8 cellular contexts compared by ENCODE assay signal in genomic region chr3:71681224-71681668, GRCh38. TPM values are rescaled to one million over a fixed set of nuclear protein-coding genes. Genes with fewer than 3 reads are reported as not detected.
DNase-seq lines count a peak whose midpoint lies in the region; ATAC-seq, FAIRE-seq and TF ChIP-seq lines count a peak whose summit lies in the region.

No MANE protein-coding gene starts in this region.

- H3K9me2 ChIP-seq in GM23338 (ENCODE audit: insufficient read depth) = no peaks in the 10 kb centered on the region

- H3K36me3 Mint-ChIP-seq in GM23338 (ENCODE audit: low read depth) = peaks cover 1% of the 10 kb centered on the region; the same call in 2 of the 3 replicates

- no peaks in the 10 kb centered on the region for H4K20me1 ChIP-seq in GM23338 (replicated peaks; ENCODE audit: insufficient read depth)
- H4K20me1 ChIP-seq in keratinocyte (ENCODE audit: control insufficient read depth, extremely low read depth, insufficient read depth, low read length) = no peaks in the 10 kb centered on the region

- no peak overlapping the region for H3K4me3 Mint-ChIP-seq in GM23338

- no peaks in the 10 kb centered on the region for H3K4me1 ChIP-seq in BE2C
- H3K4me1 ChIP-seq in GM23338 (ENCODE audit: insufficient read depth) = peaks cover 29% of the 10 kb centered on the region
- peaks cover 0 to 27% (median 3%) of the 10 kb centered on the region in 4 donors for H3K4me1 ChIP-seq in Peyer's patch
- H3K4me1 ChIP-seq in breast epithelium = peaks cover 0 to 3% of the 10 kb centered on the region in 2 donors
- peaks cover 35% of the 10 kb centered on the region for H3K4me1 ChIP-seq in keratinocyte (ENCODE audit: control insufficient read depth, extremely low read depth, insufficient read depth, low read length)

- H3K27ac Mint-ChIP-seq in GM23338 = no peak overlapping the region

- intact Hi-C loops in breast epithelium (cut with DNase I; ENCODE audit: low total_unique reads) = no loop called here

- DNase-seq in BE2C = peak; percentile 29
- peak; percentile 82 for DNase-seq in GM23338 (ENCODE audit: low spot score)
- DNase-seq in Peyer's patch = peak in 2 of 3 donors; percentile 62 to 63
- peak; percentile 62 to 70 for DNase-seq in breast epithelium (ENCODE audit: low spot score in 2 of 2)
- no peak for DNase-seq in keratinocyte (ENCODE audit: low read depth, low spot score)
- peak; percentile 23 for DNase-seq in stimulated activated CD4-positive, alpha-beta T cell treated with anti-CD3 and anti-CD28 coated beads, Interleukin-12 subunit alpha, Interleukin-12 subunit beta, amount 100 ng/mL, for 4 hours
- DNase-seq in SW480 (ENCODE audit: low spot score) = no peak

- H2AFZ ChIP-seq in GM23338 = no peak overlapping the region
- H2AFZ ChIP-seq in keratinocyte (ENCODE audit: control insufficient read depth, low read length) = peak overlapping the region; percentile 74

- no peaks in the 10 kb centered on the region for H3K9me3 Mint-ChIP-seq in GM23338

- H3K9me3 ChIP-seq in BE2C = no peaks in the 10 kb centered on the region
- H3K9me3 ChIP-seq in Peyer's patch = no peaks in the 10 kb centered on the region
- no peaks in the 10 kb centered on the region for H3K9me3 ChIP-seq in breast epithelium
- H3K9me3 ChIP-seq in keratinocyte (ENCODE audit: control insufficient read depth, low read depth, low read length) = no peaks in the 10 kb centered on the region

- H3K4me2 ChIP-seq in GM23338 (no peak overlapping the region), keratinocyte (ENCODE audit: control insufficient read depth, extremely low read depth, insufficient read depth, low read depth, low read length) (peak overlapping the region; percentile 47)

- no peak overlapping the region for H3K27ac ChIP-seq in GM23338 (ENCODE audit: low read depth)
- peak overlapping the region in 1 of 4 donors; percentile 44 for H3K27ac ChIP-seq in Peyer's patch
- peak overlapping the region; percentile 48 to 71 for H3K27ac ChIP-seq in breast epithelium
- peak overlapping the region; percentile 23 for H3K27ac ChIP-seq in keratinocyte (ENCODE audit: control insufficient read depth, insufficient read depth, low read length)

- dilution Hi-C loops in keratinocyte (cut with MboI; ENCODE audit: extremely low pct_ligation_motif_present, low sequenced_read_pairs) = no loop called here

- no peak overlapping the region for H3K9ac ChIP-seq in keratinocyte (ENCODE audit: control insufficient read depth, extremely low read depth, insufficient read depth, low read length)

- H3K27me3 ChIP-seq in BE2C = no peaks in the 10 kb centered on the region
- no peaks in the 10 kb centered on the region for H3K27me3 ChIP-seq in GM23338 (ENCODE audit: insufficient read depth)
- H3K27me3 ChIP-seq in Peyer's patch = no peaks in the 10 kb centered on the region
- no peaks in the 10 kb centered on the region for H3K27me3 ChIP-seq in breast epithelium
- H3K27me3 ChIP-seq in keratinocyte (ENCODE audit: control insufficient read depth, extremely low read depth, insufficient read depth, low read length) = no peaks in the 10 kb centered on the region

- H3K4me3 ChIP-seq in BE2C (ENCODE audit: low read depth, low read length) (no peak overlapping the region), GM23338 (no peak overlapping the region), Peyer's patch (no peak overlapping the region), breast epithelium (peak overlapping the region in 1 of 3 donors; percentile 1), keratinocyte (ENCODE audit: control insufficient read depth in 2 of 3, extremely low read depth in 1 of 3, insufficient read depth in 2 of 3, low read depth in 1 of 3, low read length in 3 of 3) (peak overlapping the region in 2 of 3 experiments; percentile 1 to 25)

- FAIRE-seq in keratinocyte (lab: Jason Lieb, UNC) = peak; percentile 73

- no peaks in the 10 kb centered on the region for H3F3A ChIP-seq in GM23338 (replicated peaks; ENCODE audit: low read depth)

- peak; percentile 57 for TF ChIP-seq CTCF in BE2C (IDR thresholded peaks at IDR 0.05; ENCODE audit: low read depth, low read length)
- TF ChIP-seq CTCF in GM23338 (conservative IDR thresholded peaks at IDR 0.05; ENCODE audit: low read depth in 2 of 2) = peak; percentile 90 to 97
- TF ChIP-seq CTCF in Peyer's patch (IDR thresholded peaks at IDR 0.05) = peak in 5 of 6 experiments; percentile 24 to 65 (median 61)
- TF ChIP-seq CTCF in breast epithelium (IDR thresholded peaks at IDR 0.05) = peak; percentile 7 to 68 (median 64)
- TF ChIP-seq CTCF in keratinocyte (optimal IDR thresholded peaks at IDR 0.05 in 1 of 3, IDR thresholded peaks at IDR 0.05 in 1 of 3, conservative IDR thresholded peaks at IDR 0.05 in 1 of 3; ENCODE audit: extremely low read depth in 1 of 3, insufficient read depth in 2 of 3, low read length in 3 of 3) = peak; percentile 77 to 81 (median 79)

- peaks cover 2% of the 10 kb centered on the region for H3K9me1 ChIP-seq in keratinocyte (ENCODE audit: control insufficient read depth, extremely low read depth, insufficient read depth, low read length)

- ATAC-seq in GM23338 (peak; percentile 88), HG03095 (IDR thresholded peaks at IDR 0.05; ENCODE audit: unreplicated experiment) (no peak)

- no peaks in the 10 kb centered on the region for H3K27me3 Mint-ChIP-seq in GM23338 (ENCODE audit: insufficient read depth, low read depth, poor library complexity)

- H3K79me2 ChIP-seq in GM23338 (replicated peaks; ENCODE audit: insufficient read depth) = no peaks in the 10 kb centered on the region
- no peaks in the 10 kb centered on the region for H3K79me2 ChIP-seq in keratinocyte (ENCODE audit: control insufficient read depth, insufficient read depth, low read length)

- H3K4me1 Mint-ChIP-seq in GM23338 = peaks cover 41% of the 10 kb centered on the region

- TF ChIP-seq POLR2A in Peyer's patch (IDR thresholded peaks at IDR 0.05) (no peak), breast epithelium (IDR thresholded peaks at IDR 0.05) (no peak)

- no peaks in the 10 kb centered on the region for H3K36me3 ChIP-seq in BE2C
- H3K36me3 ChIP-seq in GM23338 (ENCODE audit: insufficient read depth) = no peaks in the 10 kb centered on the region
- no peaks in the 10 kb centered on the region for H3K36me3 ChIP-seq in Peyer's patch
- H3K36me3 ChIP-seq in breast epithelium = no peaks in the 10 kb centered on the region
- no peaks in the 10 kb centered on the region for H3K36me3 ChIP-seq in keratinocyte (ENCODE audit: control insufficient read depth in 2 of 2, extremely low read depth in 1 of 2, insufficient read depth in 2 of 2, low read length in 2 of 2)

TF ChIP-seq in GM23338, 12 proteins besides CTCF, POLR2A, EP300 and RAD21 (continues in another document):
- TF ChIP-seq REST (IDR thresholded peaks at IDR 0.05; ENCODE audit: unreplicated experiment) (no peak), EZH2phosphoT487 (IDR thresholded peaks at IDR 0.05; ENCODE audit: unreplicated experiment) (no peak), EZH2 (IDR thresholded peaks at IDR 0.05; ENCODE audit: low read depth, unreplicated experiment) (no peak)

RNA-seq across cellular contexts. Expression of gene EIF4E3, which starts 44.0 kb away (rescaled TPM):
- polyA plus RNA-seq in BE2C (2012; ENCODE audit: insufficient read depth, insufficient read length, low read depth) = 0.88 TPM
- total RNA-seq in GM23338 (2014; rRNA removed; shearing (Covaris generic)) = 9.7 and 14.4 TPM in 2 replicates
- polyA plus RNA-seq in GM23338 (2016; fragmentation: Nextera tagmentation; extraction: Ambion mirVana) = 5.8 and 6.0 TPM in 2 replicates
- 10 to 100 TPM; 20.6 to 40.8 (median 23.9) TPM for total RNA-seq in Peyer's patch
- 10 to 100 TPM; 16.1 to 34.4 (median 19.3) TPM for total RNA-seq in breast epithelium
- polyA plus RNA-seq in keratinocyte = 0.79 to 3.7 TPM (median 2.2 TPM) in 3 replicates
- polyA plus RNA-seq in keratinocyte (2011; ENCODE audit: low read depth) = 1.9 TPM
- 2.4 and 4.0 TPM in 2 replicates for polyA plus RNA-seq in keratinocyte (2011; cell fraction: cytosol; rRNA removed)
- polyA plus RNA-seq in keratinocyte (2011; cell fraction: nucleus; rRNA removed) = 0.92 and 1.3 TPM in 2 replicates
- 1.5 and 2.0 TPM in 2 replicates for polyA plus RNA-seq in keratinocyte (2012; ENCODE audit: low replicate concordance)
- polyA minus RNA-seq in keratinocyte = 0.62 to 3.0 TPM (median 1.6 TPM) in 3 replicates
- 2.7 TPM for polyA minus RNA-seq in keratinocyte (2011; cell fraction: cytosol; rRNA and poly(A)+ RNA removed)
- 0.63 and 1.0 TPM in 2 replicates for polyA minus RNA-seq in keratinocyte (2011; cell fraction: nucleus; rRNA and poly(A)+ RNA removed)

Comparison
In these comparisons a context has a peak if more than half of its experiments do, and no peak if none do; other contexts are left out.
1. DNase-seq: peak in BE2C (single experiment), GM23338 (single experiment), Peyer's patch (2 of 3), breast epithelium (2 of 2) and stimulated activated CD4-positive, alpha-beta T cell treated with anti-CD3 and anti-CD28 coated beads, Interleukin-12 subunit alpha, Interleukin-12 subunit beta, amount 100 ng/mL, for 4 hours (single experiment); none in keratinocyte (single experiment) and SW480 (single experiment).
2. H3K4me3 ChIP-seq: peak in keratinocyte (2 of 3); none in BE2C (single experiment), GM23338 (single experiment) and Peyer's patch (0 of 4).
3. Peak in every context shown above with its lines, with median percentiles within 50 percentile points of each other: CTCF ChIP-seq.